Comparison of ENCODE assay signal across 8 cellular contexts in genomic region chr9:127968717-127969383, GRCh38. TPM values are rescaled to one million over a fixed set of nuclear protein-coding genes. Genes with fewer than 3 reads are reported as not detected.
DNase-seq lines count a peak whose midpoint lies in the region; ATAC-seq and TF ChIP-seq lines count a peak whose summit lies in the region.

No MANE protein-coding gene starts in this region.

- H3K36me3 ChIP-seq in DOHH2 (ENCODE audit: control insufficient read depth, low read length), result peaks cover 74% of the 10 kb centered on the region
- H3K36me3 ChIP-seq in PC-3 (ENCODE audit: low read depth, low read length), result no peaks in the 10 kb centered on the region

- H3K4me3 ChIP-seq in DOHH2 (ENCODE audit: low read length) (no peak overlapping the region), PC-3 (ENCODE audit: low read length) (no peak overlapping the region), dorsolateral prefrontal cortex (peak overlapping the region in 36 of 59 donors; percentile 0 to 96 (median 25))

- H3K9me3 ChIP-seq in DOHH2 (ENCODE audit: control insufficient read depth, insufficient read depth, low read length) (no peaks in the 10 kb centered on the region), PC-3 (ENCODE audit: low read length) (no peaks in the 10 kb centered on the region)

- intact Hi-C loops in PC-3 (cut with micrococcal nuclease) (no loop called here), dorsolateral prefrontal cortex (cut with DNase I) (no loop called here)

- peaks cover 70% of the 10 kb centered on the region for H4K20me1 ChIP-seq in DOHH2 (ENCODE audit: control insufficient read depth, insufficient read depth, low read depth, low read length)
- peaks cover 8% of the 10 kb centered on the region; the same call in 1 of the 2 replicates for H4K20me1 ChIP-seq in PC-3 (ENCODE audit: low read length)

- H3F3A ChIP-seq in DOHH2 (ENCODE audit: control insufficient read depth, insufficient read depth) (peaks cover 10% of the 10 kb centered on the region), PC-3 (ENCODE audit: low read length, unreplicated experiment) (no peaks in the 10 kb centered on the region)

- H3K4me2 ChIP-seq in DOHH2 (ENCODE audit: low read length), result peak overlapping the region; percentile 92
- peak overlapping the region; percentile 61 for H3K4me2 ChIP-seq in PC-3 (ENCODE audit: low read length)

- H3K4me3 Mint-ChIP-seq in naive B cell, result peak overlapping the region in 4 of 8 donors; percentile 10 to 82 (median 12)

- CTCF ChIA-PET in PC-3 (lab: Charles Lee), result no interaction called here

- POLR2A ChIA-PET in PC-3 (lab: Charles Lee; ENCODE audit: unreplicated experiment), result no interaction called here

- H3K9me2 ChIP-seq in DOHH2 (replicated peaks; ENCODE audit: control insufficient read depth, low read length) (no peaks in the 10 kb centered on the region), PC-3 (replicated peaks; ENCODE audit: low read length) (no peaks in the 10 kb centered on the region)

- peaks cover 100% of the 10 kb centered on the region for H3K79me2 ChIP-seq in DOHH2 (ENCODE audit: control insufficient read depth, low read length)
- peaks cover 88% of the 10 kb centered on the region for H3K79me2 ChIP-seq in PC-3 (ENCODE audit: low read length)

- peaks cover 0 to 2% (median 0%) of the 10 kb centered on the region in 7 donors for H3K9me3 Mint-ChIP-seq in naive B cell

- no peaks in the 10 kb centered on the region for H3K27me3 Mint-ChIP-seq in naive B cell

- H3K27me3 ChIP-seq in DOHH2 (ENCODE audit: control insufficient read depth, low read length) (no peaks in the 10 kb centered on the region), PC-3 (ENCODE audit: low read length) (no peaks in the 10 kb centered on the region), dorsolateral prefrontal cortex (no peaks in the 10 kb centered on the region)

- no peak overlapping the region; the same call in 1 of the 2 replicates for H3K9ac ChIP-seq in PC-3 (ENCODE audit: low read length)

- ATAC-seq in PC-3 (peak; percentile 17), naive B cell (ENCODE audit: low read depth in 2 of 2) (no peak), HG03565 (IDR thresholded peaks at IDR 0.05; ENCODE audit: unreplicated experiment) (no peak), HG03196 (IDR thresholded peaks at IDR 0.05; ENCODE audit: unreplicated experiment) (no peak)

- peaks cover 66 to 93% (median 77%) of the 10 kb centered on the region in 3 donors for H3K4me1 Mint-ChIP-seq in naive B cell

- DNase-seq in PC-3 (peak; percentile 36), dorsolateral prefrontal cortex (peak in 7 of 10 donors; percentile 59 to 94 (median 74)), naive B cell (no peak), DMS114 treated with DMSO at 0.1 percent for 48 hours (lab: John Stamatoyannopoulos, UW; ENCODE audit: unreplicated experiment) (no peak), SKM-1 (lab: John Stamatoyannopoulos, UW; ENCODE audit: unreplicated experiment) (no peak)

- TF ChIP-seq CTCF in DOHH2 (IDR thresholded peaks at IDR 0.05; ENCODE audit: low read depth, low read length, poor library complexity, severe bottlenecking) (no peak), PC-3 (conservative IDR thresholded peaks at IDR 0.05; ENCODE audit: low read depth, low read length) (no peak), dorsolateral prefrontal cortex (IDR thresholded peaks at IDR 0.05 in 54 of 56, conservative IDR thresholded peaks at IDR 0.05 in 2 of 56; ENCODE audit: low read depth in 1 of 56, partially characterized antibody in 56 of 56) (peak in 1 of 56 donors; percentile 10)

- H3K27ac ChIP-seq in DOHH2 (ENCODE audit: low read depth, low read length), result peak overlapping the region; percentile 15; the same call in 1 of the 2 replicates
- peak overlapping the region; percentile 79 for H3K27ac ChIP-seq in PC-3 (ENCODE audit: low read length)
- H3K27ac ChIP-seq in dorsolateral prefrontal cortex, result peak overlapping the region; percentile 62 to 100 (median 97)

- H3K4me1 ChIP-seq in DOHH2 (ENCODE audit: control insufficient read depth, low read length) (peaks cover 100% of the 10 kb centered on the region), PC-3 (ENCODE audit: insufficient read depth, low read length) (peaks cover 55% of the 10 kb centered on the region)

- no TSS peak for BruUV-seq in PC-3 (replicated peaks; lab: Mats Ljungman, UMichigan)

- no peaks in the 10 kb centered on the region for H3K36me3 Mint-ChIP-seq in naive B cell

- no peak overlapping the region for H2AFZ ChIP-seq in PC-3 (ENCODE audit: low read length)

- peak overlapping the region; percentile 88 to 99 (median 97) for H3K27ac Mint-ChIP-seq in naive B cell

RNA-seq across cellular contexts. Expression of gene EEIG1, which starts 11.9 kb away (rescaled TPM):
- total RNA-seq in PC-3 (2014; rRNA removed) (10.8 and 26.1 TPM in 2 replicates), dorsolateral prefrontal cortex (100 to 1,000 TPM in 117 of 120 experiments, 10 to 100 TPM in 3; 73.1 to 300 (median 141) TPM)
- 10 to 100 TPM; 12.3 to 36.9 (median 21.6) TPM for polyA plus RNA-seq in naive B cell (ENCODE audit: low read depth in 6 of 6)

RNA-seq across cellular contexts. Expression of gene DPM2, which starts 31.2 kb away (rescaled TPM):
- total RNA-seq in PC-3 (2014; rRNA removed) (32.0 and 33.0 TPM in 2 replicates), dorsolateral prefrontal cortex (10 to 100 TPM; 23.7 to 41.9 (median 31.9) TPM)
- polyA plus RNA-seq in naive B cell (ENCODE audit: low read depth in 6 of 6), result 10 to 100 TPM; 46.3 to 78.7 (median 54.2) TPM

RNA-seq across cellular contexts. Expression of gene PIP5KL1, which starts 38.3 kb away (rescaled TPM):
- total RNA-seq in PC-3 (2014; rRNA removed) (5.1 and 5.4 TPM in 2 replicates), dorsolateral prefrontal cortex (10 to 100 TPM in 5 of 120 experiments, 1 to 10 TPM in 115; 1.2 to 13.2 (median 5.0) TPM)
- 1 to 10 TPM in 1 of 6 donors, under 1 TPM in 1, not detected in 4; 0.73 to 1.0 TPM for polyA plus RNA-seq in naive B cell (ENCODE audit: low read depth in 6 of 6)

RNA-seq across cellular contexts. Expression of gene ST6GALNAC4, which starts 52.0 kb away (rescaled TPM):
- 26.9 and 27.8 TPM in 2 replicates for total RNA-seq in PC-3 (2014; rRNA removed)
- 10 to 100 TPM; 13.2 to 58.0 (median 23.6) TPM for total RNA-seq in dorsolateral prefrontal cortex
- polyA plus RNA-seq in naive B cell (ENCODE audit: low read depth in 6 of 6), result 10 to 100 TPM; 19.7 to 36.6 (median 25.0) TPM

Comparison
In these comparisons a context has a peak if more than half of its experiments do, and no peak if none do; other contexts are left out.
1. H3K27ac ChIP-seq: peak in every context shown above with its lines; median percentile 97 in dorsolateral prefrontal cortex; 79 in PC-3; 15 in DOHH2.
2. H3K4me3 ChIP-seq: peak in dorsolateral prefrontal cortex (36 of 59); none in DOHH2 (single experiment) and PC-3 (single experiment).
3. DNase-seq: peak in PC-3 (single experiment) and dorsolateral prefrontal cortex (7 of 10); none in naive B cell (single experiment), DMS114 treated with DMSO at 0.1 percent for 48 hours (single experiment) and SKM-1 (single experiment).